25 cellular contexts compared by ENCODE assay signal in the genomic region with DNA sequence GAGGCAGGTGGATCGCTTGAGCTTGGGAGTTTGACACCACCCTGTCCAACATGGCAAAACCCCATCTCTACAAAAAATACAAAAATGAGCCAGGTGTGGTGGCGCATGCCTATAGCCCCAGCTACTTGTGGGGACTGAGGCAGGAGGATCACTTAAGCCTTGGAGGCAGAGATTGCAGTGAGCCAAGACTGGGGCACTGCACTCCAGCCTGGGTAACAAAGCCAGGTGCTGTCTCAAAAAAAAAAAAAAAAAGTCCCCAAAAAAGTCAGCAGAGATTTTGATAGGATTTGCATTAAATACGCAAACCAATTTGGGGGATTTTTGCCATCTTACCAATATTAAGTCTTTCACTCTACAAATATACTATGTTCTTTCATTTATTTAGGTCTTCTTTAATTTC.
"Had no signal": no experiment of that assay in that cellular context is flagged by ENCODE, and none has a peak within 500 bp of the region (broad histone marks: within the 10 kb centered on the region; RNA-seq: fewer than 3 reads in every experiment).

No MANE protein-coding gene starts in this region.

- H3K4me3 ChIP-seq: left ventricle myocardium inferior, lung, mucosa of descending colon, ovary, right atrium auricular region, right lobe of liver, stomach, testis, thyroid gland, transverse colon, upper lobe of left lung, vagina had no signal

- H3K36me3 ChIP-seq: left ventricle myocardium inferior, ovary, right atrium auricular region, right lobe of liver, stomach, thyroid gland, transverse colon, upper lobe of left lung, vagina had no signal

- DNase-seq: hypothalamus; immature natural killer cell; kidney; left ventricle myocardium inferior; midbrain; mucosa of descending colon; naive thymus-derived CD4-positive, alpha-beta T cell; ovary; right lobe of liver; stimulated activated CD4-positive, alpha-beta T cell treated with anti-CD3 and anti-CD28 coated beads, Interleukin-12 subunit alpha, Interleukin-12 subunit beta, amount 100 ng/mL, for 4 hours; stimulated activated CD4-positive, alpha-beta T cell treated with anti-CD3 and anti-CD28 coated beads, Interleukin-15, amount 100 ng/mL, for 24 hours; stimulated activated CD4-positive, alpha-beta T cell treated with anti-CD3 and anti-CD28 coated beads, Interleukin-2, amount 100 ng/mL, for 24 hours; stimulated activated CD4-positive, alpha-beta T cell treated with anti-CD3 and anti-CD28 coated beads, Interleukin-4, amount 100 ng/mL, for 1 hour; stimulated activated naive B cell treated with anti-CD40 and anti-IgM and Interleukin-4, amounts not matched to agents 10 μg/mL and 1 μg/mL and 100 μg/mL, for 72 hours; stimulated activated naive CD8-positive, alpha-beta T cell treated with anti-CD3 and anti-CD28 coated beads, Interleukin-15, Interleukin-2, amounts not matched to agents 100 U/mL and 50 U/mL, for 24 hours; stomach; testis; thyroid gland; transverse colon; upper lobe of left lung had no signal

- H3K27ac Mint-ChIP-seq: immature natural killer cell; naive thymus-derived CD4-positive, alpha-beta T cell; natural killer cell treated with Interleukin-12 subunit alpha and Interleukin-12 subunit beta and Interleukin-15 and Interleukin-18, amount 100 ng/mL, for 72 hours; progenitor cell of endocrine pancreas; stimulated activated naive B cell treated with anti-CD40 and anti-IgM and Interleukin-4, amounts not matched to agents 10 μg/mL and 1 μg/mL and 100 μg/mL, for 72 hours had no signal

- H3K9me3 ChIP-seq: mucosa of descending colon, ovary, right atrium auricular region, right lobe of liver, testis, thyroid gland, upper lobe of left lung, vagina had no signal

- H3K4me3 Mint-ChIP-seq: immature natural killer cell; naive thymus-derived CD4-positive, alpha-beta T cell; natural killer cell treated with Interleukin-12 subunit alpha and Interleukin-12 subunit beta and Interleukin-15 and Interleukin-18, amount 100 ng/mL, for 72 hours; stimulated activated naive B cell treated with anti-CD40 and anti-IgM and Interleukin-4, amounts not matched to agents 10 μg/mL and 1 μg/mL and 100 μg/mL, for 72 hours had no signal

- H3K4me1 ChIP-seq: right lobe of liver, stomach, testis, thyroid gland, transverse colon, upper lobe of left lung, vagina had no signal

- H3K27ac ChIP-seq: left ventricle myocardium inferior, ovary, right atrium auricular region, right lobe of liver, stomach, testis, thyroid gland, transverse colon, upper lobe of left lung, vagina had no signal

- ATAC-seq: mucosa of descending colon; naive thymus-derived CD4-positive, alpha-beta T cell; natural killer cell treated with Interleukin-12 subunit alpha and Interleukin-12 subunit beta and Interleukin-15 and Interleukin-18, amount 100 ng/mL, for 72 hours; right lobe of liver; stimulated activated naive B cell treated with anti-CD40 and anti-IgM and Interleukin-4, amounts not matched to agents 10 μg/mL and 1 μg/mL and 100 μg/mL, for 72 hours; stimulated activated naive CD8-positive, alpha-beta T cell treated with anti-CD3 and anti-CD28 coated beads, Interleukin-15, Interleukin-2, amounts not matched to agents 100 U/mL and 50 U/mL, for 24 hours had no signal

- H3K27me3 Mint-ChIP-seq: progenitor cell of endocrine pancreas; stimulated activated naive B cell treated with anti-CD40 and anti-IgM and Interleukin-4, amounts not matched to agents 10 μg/mL and 1 μg/mL and 100 μg/mL, for 72 hours had no signal

- H3K27me3 ChIP-seq: ovary, right atrium auricular region, right lobe of liver, stomach, testis, upper lobe of left lung, vagina had no signal
